In genomic region chr10:100292275-100292674, GRCh38 we compare ENCODE assay signal across 12 cellular contexts. TPM values are rescaled to one million over a fixed set of nuclear protein-coding genes. Genes with fewer than 3 reads are reported as not detected.
DNase-seq lines count a peak whose midpoint lies in the region; ATAC-seq and TF ChIP-seq lines count a peak whose summit lies in the region.
"Not testable (repeated sequence)": the region's sequence is repeated elsewhere in the genome, so short reads cannot be mapped to it uniquely, and the experiment has no call there.
"Had no signal": no experiment of that assay in that cellular context is flagged by ENCODE, and none has a peak within 500 bp of the region (broad histone marks: within the 10 kb centered on the region; RNA-seq: fewer than 3 reads in every experiment).

No MANE protein-coding gene starts in this region.

- peak; percentile 26 for DNase-seq in CD1c-positive myeloid dendritic cell (ENCODE audit: extremely low spot score)
- DNase-seq in HT1080 (ENCODE audit: low read depth), result peak; percentile 60
- DNase-seq in SKM-1 treated with dmso at 0.1 percent for 144 hours (lab: John Stamatoyannopoulos, UW; ENCODE audit: unreplicated experiment), result peak; percentile 3
- peak; percentile 52 to 69 for DNase-seq in cardiac fibroblast (ENCODE audit: low read depth in 2 of 2)
- DNase-seq in fibroblast of villous mesenchyme (ENCODE audit: low read depth), result peak; percentile 61
- not testable (repeated sequence) for DNase-seq in hepatocyte (ENCODE audit: low spot score)
- DNase-seq in lower lobe of right lung, result peak; percentile 71
- peak; percentile 20 for DNase-seq in transverse colon

- H3K27me3 ChIP-seq in hepatocyte; lower lobe of right lung (ENCODE audit: low read depth): not testable (repeated sequence)
- peaks cover 16% of the 10 kb centered on the region for H3K27me3 ChIP-seq in transverse colon

- TF ChIP-seq CTCF in cardiac fibroblast (IDR thresholded peaks at IDR 0.05; ENCODE audit: low read depth, low read length); fibroblast of villous mesenchyme (IDR thresholded peaks at IDR 0.05; ENCODE audit: insufficient read depth, low read depth, low read length); hepatocyte (IDR thresholded peaks at IDR 0.05; ENCODE audit: poor library complexity); lower lobe of right lung (IDR thresholded peaks at IDR 0.05); transverse colon (IDR thresholded peaks at IDR 0.05): not testable (repeated sequence)

- H3K4me1 ChIP-seq in hepatocyte (ENCODE audit: insufficient read depth); lower lobe of right lung; transverse colon: not testable (repeated sequence)

- TF ChIP-seq POLR2A in transverse colon (IDR thresholded peaks at IDR 0.05), result not testable (repeated sequence)

- not testable (repeated sequence) for H4K20me1 ChIP-seq in hepatocyte (ENCODE audit: insufficient read depth, poor library complexity, severe bottlenecking)

- H2AFZ ChIP-seq in hepatocyte, result not testable (repeated sequence)

- WGBS in hepatocyte (ENCODE audit: low lambda C conversion rate, missing lambda C conversion rate), result 66% methylated on average over 4 of the region's 4 CpGs
- 60 to 71% methylated on average over 1 to 4 of the region's 4 CpGs for WGBS in transverse colon (ENCODE audit: low coverage in 1 of 2), 2 donors

- ATAC-seq in lower lobe of right lung, result peak; percentile 35 to 49

- H3K4me2 ChIP-seq in hepatocyte, result not testable (repeated sequence)

- not testable (repeated sequence) for H3K9me3 ChIP-seq in hepatocyte (ENCODE audit: low read depth); lower lobe of right lung; transverse colon

- H3K9me2 ChIP-seq in hepatocyte (replicated peaks; ENCODE audit: insufficient read depth), result not testable (repeated sequence)

- H3K27ac ChIP-seq in hepatocyte (peak overlapping the region; percentile 49), transverse colon (peak overlapping the region in 1 of 4 donors; percentile 28)
- H3K27ac ChIP-seq in lower lobe of right lung, result not testable (repeated sequence)

- not testable (repeated sequence) for TF ChIP-seq EP300 in transverse colon (IDR thresholded peaks at IDR 0.05; ENCODE audit: low read depth)

- H3K4me3 ChIP-seq in cardiac fibroblast (replicated peaks in 1 of 2; ENCODE audit: low read depth in 2 of 2, low read length in 2 of 2); fibroblast of villous mesenchyme (ENCODE audit: low read depth, low read length); hepatocyte; lower lobe of right lung; transverse colon: not testable (repeated sequence)

- in situ Hi-C loops in transverse colon (cut with MboI; ENCODE audit: low pct_ligation_motif_present in 1 of 4, low pct_unique_long_range_greater_than_20kb in 1 of 4, low sequenced_read_pairs in 3 of 4), result not testable (repeated sequence)

- intact Hi-C loops in lower lobe of right lung (cut with DNase I); transverse colon (cut with DNase I; ENCODE audit: low total_unique reads): not testable (repeated sequence)

- H3K79me2 ChIP-seq in hepatocyte, result not testable (repeated sequence)

- not testable (repeated sequence) for H3K36me3 ChIP-seq in hepatocyte (replicated peaks; ENCODE audit: insufficient read depth, low read depth); lower lobe of right lung; transverse colon

RNA-seq across cellular contexts. Expression of gene BLOC1S2, which starts 5.8 kb away (rescaled TPM):
- total RNA-seq in HT1080 (2014; rRNA removed; shearing (Covaris generic)), result 70.4 and 79.6 TPM in 2 replicates
- polyA plus RNA-seq in HT1080 (2015; cell fraction: cytosol; rRNA removed), result 69.8 and 71.8 TPM in 2 replicates
- polyA plus RNA-seq in HT1080 (2015; cell fraction: nucleus; rRNA removed), result 16.4 and 19.4 TPM in 2 replicates
- 35.0 and 40.9 TPM in 2 replicates for total RNA-seq in fibroblast of villous mesenchyme
- 44.1 and 50.1 TPM in 2 replicates for total RNA-seq in hepatocyte
- 46.7 and 50.4 TPM in 2 replicates for polyA plus RNA-seq in hepatocyte
- 45.4 TPM for total RNA-seq in lower lobe of right lung
- total RNA-seq in transverse colon, result 10 to 100 TPM in 2 of 4 donors, 1 to 10 TPM in 1, not detected in 1; 1.1 to 20.3 (median 13.4) TPM

RNA-seq across cellular contexts. Expression of gene CWF19L1, which starts 24.8 kb away (rescaled TPM):
- 40.1 and 40.2 TPM in 2 replicates for total RNA-seq in HT1080 (2014; rRNA removed; shearing (Covaris generic))
- 22.4 and 22.7 TPM in 2 replicates for polyA plus RNA-seq in HT1080 (2015; cell fraction: cytosol; rRNA removed)
- 43.6 and 48.0 TPM in 2 replicates for polyA plus RNA-seq in HT1080 (2015; cell fraction: nucleus; rRNA removed)
- total RNA-seq in fibroblast of villous mesenchyme, result 28.0 and 36.3 TPM in 2 replicates
- total RNA-seq in hepatocyte, result 22.8 and 24.0 TPM in 2 replicates
- 12.2 and 14.5 TPM in 2 replicates for polyA plus RNA-seq in hepatocyte
- 18.1 TPM for total RNA-seq in lower lobe of right lung
- total RNA-seq in transverse colon, result 10 to 100 TPM in 3 of 4 donors, 1 to 10 TPM in 1; 2.2 to 15.2 (median 13.0) TPM

RNA-seq across cellular contexts. Expression of gene PKD2L1, which starts 37.8 kb away (rescaled TPM):
- not detected in 2 replicates for total RNA-seq in HT1080 (2014; rRNA removed; shearing (Covaris generic))
- polyA plus RNA-seq in HT1080 (2015; cell fraction: cytosol; rRNA removed), result not detected in 2 replicates
- polyA plus RNA-seq in HT1080 (2015; cell fraction: nucleus; rRNA removed), result not detected in 2 replicates
- not detected in 2 replicates for total RNA-seq in fibroblast of villous mesenchyme
- 0.10 TPM in 1 of 2 replicates, not detected in the other for total RNA-seq in hepatocyte
- polyA plus RNA-seq in hepatocyte, result 0.88 and 1.9 TPM in 2 replicates
- 3.4 TPM for total RNA-seq in lower lobe of right lung
- total RNA-seq in transverse colon, result 1 to 10 TPM in 1 of 4 donors, under 1 TPM in 1, not detected in 2; 0.14 to 1.9 TPM
- total RNA-seq: A673, HFFc6, PC-9, SJCRH30 had no signal

RNA-seq across cellular contexts. Expression of gene SCD, which starts 54.8 kb away (rescaled TPM):
- 149 and 198 TPM in 2 replicates for total RNA-seq in HT1080 (2014; rRNA removed; shearing (Covaris generic))
- 182 and 229 TPM in 2 replicates for polyA plus RNA-seq in HT1080 (2015; cell fraction: cytosol; rRNA removed)
- 306 and 307 TPM in 2 replicates for polyA plus RNA-seq in HT1080 (2015; cell fraction: nucleus; rRNA removed)
- total RNA-seq in fibroblast of villous mesenchyme (819 and 937 TPM in 2 replicates), hepatocyte (589 and 622 TPM in 2 replicates), lower lobe of right lung (327 TPM), transverse colon (10 to 100 TPM in 3 of 4 donors, 1 to 10 TPM in 1; 9.2 to 62.1 (median 21.8) TPM)
- 213 and 282 TPM in 2 replicates for polyA plus RNA-seq in hepatocyte
